11 cellular contexts compared by ENCODE assay signal in genomic region chr5:103487822-103488493, GRCh38.
DNase-seq lines count a peak whose midpoint lies in the region; ATAC-seq, FAIRE-seq and TF ChIP-seq lines count a peak whose summit lies in the region.
"Had no signal": no experiment of that assay in that cellular context is flagged by ENCODE, and none has a peak within 500 bp of the region (broad histone marks: within the 10 kb centered on the region; RNA-seq: fewer than 3 reads in every experiment).

No MANE protein-coding gene starts in this region.

- FAIRE-seq in kidney (lab: Jason Lieb, UNC), result no peak
- FAIRE-seq: H54 had no signal

- intact Hi-C loops in kidney (cut with DNase I), result no loop called here

- peak; percentile 73 for ATAC-seq in GM18870 (IDR thresholded peaks at IDR 0.05; ENCODE audit: unreplicated experiment)
- ATAC-seq in GM21717 (IDR thresholded peaks at IDR 0.05; ENCODE audit: unreplicated experiment), result peak; percentile 93
- peak; percentile 67 for ATAC-seq in HG03342 (IDR thresholded peaks at IDR 0.05; ENCODE audit: unreplicated experiment)
- ATAC-seq: left colon had no signal

- no peak overlapping the region for H2AK5ac ChIP-seq in mesenchymal stem cell (ENCODE audit: low read length, severe bottlenecking)

- no peak overlapping the region for H2AFZ ChIP-seq in mesenchymal stem cell (ENCODE audit: low read depth, low read length)

- no peak overlapping the region for H3K4me3 ChIP-seq in mesenchymal stem cell (ENCODE audit: insufficient read depth in 1 of 2, low read depth in 1 of 2, low read length in 2 of 2)
- H3K4me3 ChIP-seq in kidney (ENCODE audit: low read length in 2 of 2), result no peak overlapping the region
- H3K4me3 ChIP-seq in HAP-1, result no peak overlapping the region

- H3K36me3 ChIP-seq in mesenchymal stem cell (ENCODE audit: control insufficient read depth in 1 of 2, insufficient read depth in 2 of 2, low read depth in 1 of 2, low read length in 2 of 2) (no peaks in the 10 kb centered on the region), kidney (ENCODE audit: control insufficient read depth in 1 of 2, insufficient read depth in 2 of 2, low read length in 2 of 2) (no peaks in the 10 kb centered on the region), HAP-1 (replicated peaks) (no peaks in the 10 kb centered on the region)

- no peak overlapping the region for H4K91ac ChIP-seq in mesenchymal stem cell (ENCODE audit: low read length)

- no peak overlapping the region for H2BK120ac ChIP-seq in mesenchymal stem cell (ENCODE audit: low read depth, low read length)

- no peak overlapping the region for H3K4me2 ChIP-seq in mesenchymal stem cell (ENCODE audit: low read length, poor library complexity, severe bottlenecking)

- no peaks in the 10 kb centered on the region for H3K4me1 ChIP-seq in mesenchymal stem cell (ENCODE audit: control insufficient read depth, insufficient read depth, low read depth, low read length)
- H3K4me1 ChIP-seq in kidney (ENCODE audit: control insufficient read depth in 1 of 2, insufficient read depth in 1 of 2, low read depth in 1 of 2, low read length in 2 of 2), result no peaks in the 10 kb centered on the region
- H3K4me1 ChIP-seq in HAP-1, result peaks cover 13% of the 10 kb centered on the region

- H3K27me3 ChIP-seq in mesenchymal stem cell (ENCODE audit: control insufficient read depth in 1 of 2, insufficient read depth in 1 of 2, low read length in 2 of 2) (no peaks in the 10 kb centered on the region), HAP-1 (ENCODE audit: low read depth) (no peaks in the 10 kb centered on the region)

- peak overlapping the region in 1 of 2 experiments; percentile 51 for H2BK12ac ChIP-seq in mesenchymal stem cell (ENCODE audit: low read length in 2 of 2)

- H3K27ac ChIP-seq in mesenchymal stem cell (ENCODE audit: low read length, poor library complexity, severe bottlenecking) (no peak overlapping the region), kidney (ENCODE audit: low read depth in 2 of 2, low read length in 2 of 2) (no peak overlapping the region)

- in situ Hi-C loops in HAP-1 (cut with MboI; ENCODE audit: low sequenced_read_pairs), result no loop called here

- no peak for TF ChIP-seq CTCF in kidney (IDR thresholded peaks at IDR 0.05; ENCODE audit: borderline replicate concordance, extremely low read depth, insufficient read depth)

- no peaks in the 10 kb centered on the region for H3K79me1 ChIP-seq in mesenchymal stem cell (replicated peaks; ENCODE audit: low read length, poor library complexity, severe bottlenecking)

- no peak overlapping the region for H3K23ac ChIP-seq in mesenchymal stem cell (ENCODE audit: low read length in 2 of 2)

- H3K18ac ChIP-seq in mesenchymal stem cell (ENCODE audit: low read depth in 1 of 2, low read length in 2 of 2), result no peak overlapping the region

- DNase-seq in mesenchymal stem cell (peak; percentile 39), kidney (no peak), HAP-1 (ENCODE audit: low spot score in 2 of 2) (no peak), SHP77 treated with DMSO at 0.1 percent for 48 hours (lab: John Stamatoyannopoulos, UW) (no peak)
- DNase-seq in activated CD4-positive, alpha-beta T cell treated with anti-CD3 and anti-CD28 coated beads for 1 hour, result no peak
- DNase-seq: left colon, naive B cell had no signal

- no peak overlapping the region for H3K14ac ChIP-seq in mesenchymal stem cell (ENCODE audit: low read length in 2 of 2)

- H3K9me3 ChIP-seq in mesenchymal stem cell (ENCODE audit: control insufficient read depth, low read length), result no peaks in the 10 kb centered on the region
- no peaks in the 10 kb centered on the region for H3K9me3 ChIP-seq in kidney (ENCODE audit: control insufficient read depth in 1 of 2, low read length in 2 of 2)
- H3K9me3 ChIP-seq in HAP-1, result no peaks in the 10 kb centered on the region

- no peak overlapping the region for H3K9ac ChIP-seq in mesenchymal stem cell (ENCODE audit: low read length)
- H3K9ac ChIP-seq in kidney (ENCODE audit: low read length in 2 of 2), result no peak overlapping the region

- no peak overlapping the region for H2BK15ac ChIP-seq in mesenchymal stem cell (ENCODE audit: low read depth, poor library complexity, severe bottlenecking)

- H3K4ac ChIP-seq in mesenchymal stem cell (ENCODE audit: low read depth in 1 of 2, low read length in 2 of 2), result no peak overlapping the region

- H4K8ac ChIP-seq in mesenchymal stem cell (ENCODE audit: low read length), result peak overlapping the region; percentile 10

- WGBS in mesenchymal stem cell, result 98% methylated on average over 3 of the region's 3 CpGs

- no peak overlapping the region for H2BK5ac ChIP-seq in mesenchymal stem cell (ENCODE audit: low read depth, low read length, poor library complexity, severe bottlenecking)
